In the genomic region with DNA sequence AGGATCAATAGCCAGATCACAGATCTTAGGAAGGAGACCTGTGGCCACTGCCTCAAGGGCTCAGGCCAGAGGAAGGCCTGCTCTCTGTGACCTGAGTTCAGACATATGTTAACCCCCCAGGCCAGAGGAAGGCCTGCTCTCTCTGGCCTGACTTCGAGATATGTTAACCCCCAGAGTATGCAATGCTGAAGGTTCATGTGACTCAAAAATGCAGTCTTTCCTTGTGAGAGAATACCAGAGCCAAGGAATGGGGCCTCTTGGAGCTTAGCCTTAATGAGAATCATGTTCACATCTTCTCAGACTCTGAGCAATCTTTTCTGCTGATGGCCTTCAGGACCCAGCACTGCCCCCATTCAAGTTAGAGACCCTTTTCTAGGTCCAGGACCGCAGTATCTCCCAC, we compare ENCODE assay signal across 10 cellular contexts. TPM values are rescaled to one million over a fixed set of nuclear protein-coding genes. Genes with fewer than 3 reads are reported as not detected.
DNase-seq lines count a peak whose midpoint lies in the region; ATAC-seq and TF ChIP-seq lines count a peak whose summit lies in the region.
"Had no signal": no experiment of that assay in that cellular context is flagged by ENCODE, and none has a peak within 500 bp of the region (broad histone marks: within the 10 kb centered on the region; RNA-seq: fewer than 3 reads in every experiment).

No MANE protein-coding gene starts in this region.

- peaks cover 57 to 65% of the 10 kb centered on the region in 2 donors for H3K4me1 Mint-ChIP-seq in natural killer cell treated with Interleukin-12 subunit alpha and Interleukin-12 subunit beta and Interleukin-15 and Interleukin-18, amount 100 ng/mL, for 72 hours (ENCODE audit: low read depth in 2 of 2)
- H3K4me1 Mint-ChIP-seq in natural killer cell = peaks cover 72 to 79% of the 10 kb centered on the region in 2 donors

- H3K36me3 ChIP-seq in breast epithelium = no peaks in the 10 kb centered on the region
- H3K36me3 ChIP-seq in mesendoderm (ENCODE audit: control insufficient read depth, insufficient read depth, low read length) = no peaks in the 10 kb centered on the region

- no peak overlapping the region for H4K8ac ChIP-seq in mesendoderm (ENCODE audit: low read depth, low read length)

- no peaks in the 10 kb centered on the region for H3K27me3 ChIP-seq in breast epithelium
- no peaks in the 10 kb centered on the region for H3K27me3 ChIP-seq in mesendoderm (ENCODE audit: insufficient read depth, low read length, poor library complexity)

- no peaks in the 10 kb centered on the region for H3K9me3 ChIP-seq in breast epithelium

- no peak overlapping the region for H2AK5ac ChIP-seq in mesendoderm (ENCODE audit: low read length)

- H3K27ac Mint-ChIP-seq in natural killer cell treated with Interleukin-12 subunit alpha and Interleukin-12 subunit beta and Interleukin-15 and Interleukin-18, amount 100 ng/mL, for 72 hours = peak overlapping the region in 1 of 2 donors; percentile 70
- peak overlapping the region in 1 of 2 donors; percentile 81 for H3K27ac Mint-ChIP-seq in natural killer cell
- H3K27ac Mint-ChIP-seq: IgD-negative memory B cell had no signal

- no peak overlapping the region for H4K5ac ChIP-seq in mesendoderm (ENCODE audit: low read length)

- H3K27ac ChIP-seq in breast epithelium (peak overlapping the region; percentile 89 to 90), mesendoderm (ENCODE audit: low read depth, low read length) (peak overlapping the region; percentile 2)

- TF ChIP-seq POLR2A in breast epithelium (IDR thresholded peaks at IDR 0.05) = no peak

- H2BK15ac ChIP-seq in mesendoderm (replicated peaks; ENCODE audit: low read depth) = no peak overlapping the region

- peak overlapping the region; percentile 21 for H3K18ac ChIP-seq in mesendoderm (ENCODE audit: low read length)

- H2BK5ac ChIP-seq in mesendoderm (ENCODE audit: low read length) = no peak overlapping the region

- peak overlapping the region; percentile 21 for H3K4me3 Mint-ChIP-seq in natural killer cell treated with Interleukin-12 subunit alpha and Interleukin-12 subunit beta and Interleukin-15 and Interleukin-18, amount 100 ng/mL, for 72 hours
- no peak overlapping the region for H3K4me3 Mint-ChIP-seq in natural killer cell
- H3K4me3 Mint-ChIP-seq: IgD-negative memory B cell had no signal

- no peak for DNase-seq in natural killer cell treated with Interleukin-12 subunit alpha and Interleukin-12 subunit beta and Interleukin-15 and Interleukin-18, amount 100 ng/mL, for 72 hours (ENCODE audit: low spot score)
- DNase-seq in natural killer cell = no peak
- no peak for DNase-seq in breast epithelium (ENCODE audit: low spot score in 2 of 2)
- peak; percentile 42 for DNase-seq in mesendoderm
- no peak for DNase-seq in cerebellum (ENCODE audit: low spot score)
- no peak for DNase-seq in COR-L47 (lab: John Stamatoyannopoulos, UW)
- DNase-seq: CD4-positive, alpha-beta memory T cell had no signal

- H3K4ac ChIP-seq in mesendoderm (ENCODE audit: low read depth, low read length) = peak overlapping the region; percentile 77

- H3K9ac ChIP-seq in mesendoderm (ENCODE audit: low read length) = no peak overlapping the region

- no peak overlapping the region for H2BK120ac ChIP-seq in mesendoderm (ENCODE audit: low read depth, low read length)

- no peaks in the 10 kb centered on the region for H3K9me3 Mint-ChIP-seq in natural killer cell treated with Interleukin-12 subunit alpha and Interleukin-12 subunit beta and Interleukin-15 and Interleukin-18, amount 100 ng/mL, for 72 hours
- no peaks in the 10 kb centered on the region for H3K9me3 Mint-ChIP-seq in natural killer cell
- H3K9me3 Mint-ChIP-seq: CD4-positive, alpha-beta memory T cell had no signal

- intact Hi-C loops in natural killer cell (cut with micrococcal nuclease) = no loop called here
- intact Hi-C loops in breast epithelium (cut with DNase I; ENCODE audit: low total_unique reads) = no loop called here

- H3K4me3 ChIP-seq in breast epithelium (no peak overlapping the region), mesendoderm (ENCODE audit: low read length) (no peak overlapping the region)

- TF ChIP-seq CTCF in natural killer cell (IDR thresholded peaks at IDR 0.05) (no peak), breast epithelium (IDR thresholded peaks at IDR 0.05) (no peak)

- no peaks in the 10 kb centered on the region for H3K27me3 Mint-ChIP-seq in natural killer cell treated with Interleukin-12 subunit alpha and Interleukin-12 subunit beta and Interleukin-15 and Interleukin-18, amount 100 ng/mL, for 72 hours
- no peaks in the 10 kb centered on the region for H3K27me3 Mint-ChIP-seq in natural killer cell (ENCODE audit: low read depth in 2 of 2)
- H3K27me3 Mint-ChIP-seq: CD4-positive, alpha-beta memory T cell; IgD-negative memory B cell had no signal

- no peaks in the 10 kb centered on the region for H3K79me1 ChIP-seq in mesendoderm (ENCODE audit: low read length)

- ATAC-seq in natural killer cell treated with Interleukin-12 subunit alpha and Interleukin-12 subunit beta and Interleukin-15 and Interleukin-18, amount 100 ng/mL, for 72 hours = no peak
- no peak for ATAC-seq in natural killer cell
- no peak for ATAC-seq in HG03025 (IDR thresholded peaks at IDR 0.05; ENCODE audit: low FRiP score, unreplicated experiment)
- ATAC-seq in GM21529 (IDR thresholded peaks at IDR 0.05; ENCODE audit: unreplicated experiment) = no peak

- WGBS in mesendoderm (ENCODE audit: extremely low coverage, insufficient coverage, low lambda C conversion rate) = no CpG with 5 or more reads among the region's 2 CpGs

- H3K56ac ChIP-seq in mesendoderm (ENCODE audit: low read length) = peak overlapping the region; percentile 22

- no peaks in the 10 kb centered on the region for H3K36me3 Mint-ChIP-seq in natural killer cell treated with Interleukin-12 subunit alpha and Interleukin-12 subunit beta and Interleukin-15 and Interleukin-18, amount 100 ng/mL, for 72 hours
- no peaks in the 10 kb centered on the region for H3K36me3 Mint-ChIP-seq in natural killer cell

- H3K4me2 ChIP-seq in mesendoderm (ENCODE audit: low read length) = no peak overlapping the region

- no peak overlapping the region for H3K23ac ChIP-seq in mesendoderm (ENCODE audit: low read length)

- H3K79me2 ChIP-seq in mesendoderm (ENCODE audit: control insufficient read depth, insufficient read depth, low read length) = no peaks in the 10 kb centered on the region

- H3K4me1 ChIP-seq in breast epithelium = peaks cover 12 to 47% of the 10 kb centered on the region in 2 donors
- H3K4me1 ChIP-seq in mesendoderm (ENCODE audit: control insufficient read depth, low read depth, low read length) = peaks cover 4% of the 10 kb centered on the region

RNA-seq across cellular contexts. Expression of a gene that starts 36.7 kb away (rescaled TPM):
- 10 to 100 TPM; 13.0 to 15.6 TPM for total RNA-seq in natural killer cell treated with Interleukin-12 subunit alpha and Interleukin-12 subunit beta and Interleukin-15 and Interleukin-18, amount 100 ng/mL, for 72 hours
- total RNA-seq in natural killer cell = 10 to 100 TPM; 30.9 to 38.3 (median 33.1) TPM
- 100 to 1,000 TPM in 2 of 3 donors, 10 to 100 TPM in 1; 68.5 to 131 (median 120) TPM for total RNA-seq in breast epithelium
- 2.0 TPM for polyA plus RNA-seq in mesendoderm (2013, experiment 1 of 2)
- 2.2 TPM for polyA plus RNA-seq in mesendoderm (2013, experiment 2 of 2)
- 34.3 TPM for total RNA-seq in cerebellum
